In genomic region chr1:145782166-145783099, GRCh38 we compare ENCODE assay signal across 1 cellular context.
TF ChIP-seq lines count a peak whose summit lies in the region.

No MANE protein-coding gene starts in this region.

TF ChIP-seq in HCT116, 20 proteins besides CTCF, POLR2A, EP300 and RAD21 (continued from another document):
- no peak for TF ChIP-seq YY1 (IDR thresholded peaks at IDR 0.05; ENCODE audit: extremely low read depth, insufficient replicate concordance, low read depth, low read length)
- no peak for TF ChIP-seq ATF3 (IDR thresholded peaks at IDR 0.05)
- TF ChIP-seq ZNF274 (IDR thresholded peaks at IDR 0.05; ENCODE audit: low read depth, low read length): no peak
- peak; percentile 95 for TF ChIP-seq FOSL1 (IDR thresholded peaks at IDR 0.05; ENCODE audit: low read depth)
- TF ChIP-seq CEBPB (IDR thresholded peaks at IDR 0.05; ENCODE audit: low read depth): peak; percentile 85
- no peak for TF ChIP-seq ZFX (IDR thresholded peaks at IDR 0.05)
- no peak for TF ChIP-seq TCF7L2 (IDR thresholded peaks at IDR 0.05; ENCODE audit: borderline replicate concordance, extremely low read depth, insufficient read depth, insufficient read length)
- no peak for TF ChIP-seq EZH2 (IDR thresholded peaks at IDR 0.05)
